8 cellular contexts compared by ENCODE assay signal in the genomic region with DNA sequence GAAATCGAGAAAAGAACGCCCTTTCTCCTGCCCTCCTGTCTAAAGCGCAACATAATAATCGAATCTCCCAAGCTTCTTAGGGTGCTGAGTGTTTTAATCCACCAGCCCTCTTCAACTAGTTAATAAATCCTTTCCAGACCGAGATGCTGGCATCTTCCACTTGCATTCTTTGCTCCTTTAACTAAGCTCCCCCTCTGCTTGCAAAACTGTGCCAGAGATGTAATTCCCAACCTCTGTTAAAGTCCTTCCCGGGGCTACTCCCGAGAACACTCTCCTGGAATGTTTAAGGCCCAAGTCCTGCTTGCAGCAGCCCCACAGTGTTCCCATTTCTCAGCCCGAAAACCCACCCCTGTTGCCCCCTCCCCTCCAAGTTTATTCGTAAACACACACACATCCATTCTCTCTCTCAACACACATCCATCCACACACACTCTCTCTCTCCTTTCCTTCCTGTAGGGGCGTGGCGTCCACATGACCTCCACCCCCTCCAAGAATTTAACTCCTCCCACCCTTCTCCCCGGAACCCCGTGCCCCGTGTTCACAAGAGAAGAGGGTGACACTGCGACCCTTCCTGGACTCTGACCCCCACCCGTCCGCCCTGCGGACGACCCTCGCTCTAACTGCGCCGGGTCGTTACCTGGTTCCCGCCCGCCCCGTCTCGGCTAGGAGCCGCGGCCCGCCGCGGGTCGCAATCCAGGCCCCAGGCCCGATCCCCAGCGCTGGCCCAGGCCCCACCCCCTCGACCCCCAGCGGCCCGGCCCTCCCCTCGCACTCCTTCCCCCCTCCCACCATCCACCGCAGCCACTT. TPM values are rescaled to one million over a fixed set of nuclear protein-coding genes. Genes with fewer than 3 reads are reported as not detected.
DNase-seq lines count a peak whose midpoint lies in the region; ATAC-seq lines count a peak whose summit lies in the region.

No MANE protein-coding gene starts in this region.

- H3K27me3 ChIP-seq in iPS-20b (ENCODE audit: insufficient read depth, low read length): no peaks in the 10 kb centered on the region
- no peaks in the 10 kb centered on the region for H3K27me3 ChIP-seq in skeletal muscle tissue (ENCODE audit: control insufficient read depth in 3 of 3, insufficient read depth in 3 of 3, low read length in 3 of 3)

- H3K4me3 ChIP-seq in iPS-20b (ENCODE audit: low read length) (peak overlapping the region; percentile 95), skeletal muscle tissue (ENCODE audit: low read length in 3 of 3) (peak overlapping the region; percentile 79 to 94 (median 93))

- peak overlapping the region; percentile 96; the same call in 1 of the 2 replicates for H3K9ac ChIP-seq in iPS-20b (ENCODE audit: low read depth, low read length)
- peak overlapping the region; percentile 88 to 99 (median 91) for H3K9ac ChIP-seq in skeletal muscle tissue (ENCODE audit: low read depth in 1 of 3, low read length in 3 of 3)

- no peaks in the 10 kb centered on the region for H3K9me3 ChIP-seq in iPS-20b (ENCODE audit: insufficient read depth, low read depth, low read length)
- H3K9me3 ChIP-seq in skeletal muscle tissue (ENCODE audit: control insufficient read depth in 3 of 3, low read length in 3 of 3): no peaks in the 10 kb centered on the region

- DNase-seq in A172 (ENCODE audit: low spot score) (peak; percentile 88), NCI-H2081 (lab: John Stamatoyannopoulos, UW) (peak; percentile 78 to 91), T1000 (lab: John Stamatoyannopoulos, UW) (peak; percentile 90), brain pericyte (ENCODE audit: low read depth, low spot score) (peak; percentile 73)

- H3K27ac ChIP-seq in iPS-20b (ENCODE audit: low read length): peak overlapping the region; percentile 100
- H3K27ac ChIP-seq in skeletal muscle tissue (ENCODE audit: low read depth, low read length): peak overlapping the region; percentile 97

- peak; percentile 68 for ATAC-seq in GM18517 (IDR thresholded peaks at IDR 0.05; ENCODE audit: unreplicated experiment)
- ATAC-seq in HG03039 (IDR thresholded peaks at IDR 0.05; ENCODE audit: unreplicated experiment): peak; percentile 58

- H3K4me1 ChIP-seq in iPS-20b (ENCODE audit: insufficient read depth, low read length) (peaks cover 22% of the 10 kb centered on the region), skeletal muscle tissue (ENCODE audit: control insufficient read depth in 3 of 3, insufficient read depth in 3 of 3, low read length in 3 of 3) (peaks cover 46 to 60% (median 50%) of the 10 kb centered on the region in 3 donors)

- H3K36me3 ChIP-seq in iPS-20b (ENCODE audit: insufficient read depth, low read depth, low read length) (peaks cover 17% of the 10 kb centered on the region), skeletal muscle tissue (ENCODE audit: control insufficient read depth in 3 of 3, insufficient read depth in 3 of 3, low read length in 3 of 3) (peaks cover 6 to 14% (median 10%) of the 10 kb centered on the region in 3 donors)

RNA-seq across cellular contexts. Expression of a gene that starts 7.0 kb away (rescaled TPM):
- 65.4 and 80.7 TPM in 2 replicates for total RNA-seq in A172 (2014; rRNA removed; shearing (Covaris generic))
- 38.1 TPM for total RNA-seq in skeletal muscle tissue

RNA-seq across cellular contexts. Expression of a gene that starts 51.5 kb away (rescaled TPM):
- 30.8 and 38.2 TPM in 2 replicates for total RNA-seq in A172 (2014; rRNA removed; shearing (Covaris generic))
- 16.2 TPM for total RNA-seq in skeletal muscle tissue

Comparison
In these comparisons a context has a peak if more than half of its experiments do, and no peak if none do; other contexts are left out.
1. Peak in every context shown above with its lines: DNase-seq, ATAC-seq, H3K4me3 ChIP-seq and H3K27ac ChIP-seq.